ENCODE assay signal across 1 cellular context in genomic region chr7:149838224-149838991, GRCh38.
A peak's percentile ranks its signal among the peaks of the same experiment; 100 is the strongest.
TF ChIP-seq lines count a peak whose summit lies in the region.

Gene ZNF862 (plus strand): TSS chr7:149838375. CDS start chr7:149838612, 237 bp downstream.

TF ChIP-seq in HepG2, 621 proteins besides CTCF, POLR2A, EP300 and RAD21 (continued from another document and continues in another):
- no peak for TF ChIP-seq ZNF180 (CRISPR knock-in tag; IDR thresholded peaks at IDR 0.05; ENCODE audit: borderline replicate concordance, low read depth)
- TF ChIP-seq ZNF446 (CRISPR knock-in tag; IDR thresholded peaks at IDR 0.05): no peak
- no peak for TF ChIP-seq CENPT (CRISPR knock-in tag; IDR thresholded peaks at IDR 0.05; ENCODE audit: low read depth)
- no peak for TF ChIP-seq GPN1 (CRISPR knock-in tag; IDR thresholded peaks at IDR 0.05; ENCODE audit: borderline replicate concordance)
- no peak for TF ChIP-seq SATB2 (CRISPR knock-in tag; IDR thresholded peaks at IDR 0.05)
- TF ChIP-seq ZNF207 (IDR thresholded peaks at IDR 0.05; ENCODE audit: borderline replicate concordance): no peak
- TF ChIP-seq NBN (conservative IDR thresholded peaks at IDR 0.05): no peak
- TF ChIP-seq, protein P1, sequence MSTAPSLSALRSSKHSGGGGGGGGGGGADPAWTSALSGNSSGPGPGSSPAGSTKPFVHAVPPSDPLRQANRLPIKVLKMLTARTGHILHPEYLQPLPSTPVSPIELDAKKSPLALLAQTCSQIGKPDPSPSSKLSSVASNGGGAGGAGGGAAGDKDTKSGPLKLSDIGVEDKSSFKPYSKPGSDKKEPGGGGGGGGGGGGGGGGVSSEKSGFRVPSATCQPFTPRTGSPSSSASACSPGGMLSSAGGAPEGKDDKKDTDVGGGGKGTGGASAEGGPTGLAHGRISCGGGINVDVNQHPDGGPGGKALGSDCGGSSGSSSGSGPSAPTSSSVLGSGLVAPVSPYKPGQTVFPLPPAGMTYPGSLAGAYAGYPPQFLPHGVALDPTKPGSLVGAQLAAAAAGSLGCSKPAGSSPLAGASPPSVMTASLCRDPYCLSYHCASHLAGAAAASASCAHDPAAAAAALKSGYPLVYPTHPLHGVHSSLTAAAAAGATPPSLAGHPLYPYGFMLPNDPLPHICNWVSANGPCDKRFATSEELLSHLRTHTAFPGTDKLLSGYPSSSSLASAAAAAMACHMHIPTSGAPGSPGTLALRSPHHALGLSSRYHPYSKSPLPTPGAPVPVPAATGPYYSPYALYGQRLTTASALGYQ (CRISPR knock-in tag; IDR thresholded peaks at IDR 0.05): peak; percentile 45; the same call in 1 of the 2 replicates
- peak; percentile 92 for TF ChIP-seq ZNF124 (CRISPR knock-in tag; IDR thresholded peaks at IDR 0.05)
- peak; percentile 22 for TF ChIP-seq ZNF883 (CRISPR knock-in tag; IDR thresholded peaks at IDR 0.05; ENCODE audit: not compliant biosample characterization)
- peak; percentile 73; the same call in 1 of the 2 replicates for TF ChIP-seq MTA1 (CRISPR knock-in tag; IDR thresholded peaks at IDR 0.05; ENCODE audit: borderline replicate concordance)
- no peak for TF ChIP-seq ZNF33A (CRISPR knock-in tag; IDR thresholded peaks at IDR 0.05; ENCODE audit: borderline replicate concordance)
- peak; percentile 45; the same call in 1 of the 2 replicates for TF ChIP-seq RNF2 (conservative IDR thresholded peaks at IDR 0.05; ENCODE audit: low read depth)
- no peak for TF ChIP-seq ZNF234 (CRISPR knock-in tag; conservative IDR thresholded peaks at IDR 0.05)
- no peak for TF ChIP-seq CC2D1A (CRISPR knock-in tag; IDR thresholded peaks at IDR 0.05)
- TF ChIP-seq RAD51 (IDR thresholded peaks at IDR 0.05; ENCODE audit: borderline replicate concordance): no peak
- TF ChIP-seq, protein P2, sequence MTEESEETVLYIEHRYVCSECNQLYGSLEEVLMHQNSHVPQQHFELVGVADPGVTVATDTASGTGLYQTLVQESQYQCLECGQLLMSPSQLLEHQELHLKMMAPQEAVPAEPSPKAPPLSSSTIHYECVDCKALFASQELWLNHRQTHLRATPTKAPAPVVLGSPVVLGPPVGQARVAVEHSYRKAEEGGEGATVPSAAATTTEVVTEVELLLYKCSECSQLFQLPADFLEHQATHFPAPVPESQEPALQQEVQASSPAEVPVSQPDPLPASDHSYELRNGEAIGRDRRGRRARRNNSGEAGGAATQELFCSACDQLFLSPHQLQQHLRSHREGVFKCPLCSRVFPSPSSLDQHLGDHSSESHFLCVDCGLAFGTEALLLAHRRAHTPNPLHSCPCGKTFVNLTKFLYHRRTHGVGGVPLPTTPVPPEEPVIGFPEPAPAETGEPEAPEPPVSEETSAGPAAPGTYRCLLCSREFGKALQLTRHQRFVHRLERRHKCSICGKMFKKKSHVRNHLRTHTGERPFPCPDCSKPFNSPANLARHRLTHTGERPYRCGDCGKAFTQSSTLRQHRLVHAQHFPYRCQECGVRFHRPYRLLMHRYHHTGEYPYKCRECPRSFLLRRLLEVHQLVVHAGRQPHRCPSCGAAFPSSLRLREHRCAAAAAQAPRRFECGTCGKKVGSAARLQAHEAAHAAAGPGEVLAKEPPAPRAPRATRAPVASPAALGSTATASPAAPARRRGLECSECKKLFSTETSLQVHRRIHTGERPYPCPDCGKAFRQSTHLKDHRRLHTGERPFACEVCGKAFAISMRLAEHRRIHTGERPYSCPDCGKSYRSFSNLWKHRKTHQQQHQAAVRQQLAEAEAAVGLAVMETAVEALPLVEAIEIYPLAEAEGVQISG (CRISPR knock-in tag; IDR thresholded peaks at IDR 0.05): peak; percentile 94
- TF ChIP-seq BCL6 (CRISPR knock-in tag; IDR thresholded peaks at IDR 0.05): peak; percentile 42; the same call in 1 of the 2 replicates
- TF ChIP-seq ZNF292 (CRISPR knock-in tag; IDR thresholded peaks at IDR 0.05; ENCODE audit: borderline replicate concordance, low read depth): no peak; the same call in 1 of the 2 replicates
- peak; percentile 91 for TF ChIP-seq CREM (IDR thresholded peaks at IDR 0.05)
- TF ChIP-seq CREM (CRISPR knock-in tag; IDR thresholded peaks at IDR 0.05): no peak
- TF ChIP-seq ATF5 (CRISPR knock-in tag; IDR thresholded peaks at IDR 0.05; ENCODE audit: low read depth): no peak
- TF ChIP-seq ZNF547 (CRISPR knock-in tag; IDR thresholded peaks at IDR 0.05): peak; percentile 39
- TF ChIP-seq ELF3 (CRISPR knock-in tag; IDR thresholded peaks at IDR 0.05): peak; percentile 7; the same call in 1 of the 2 replicates
- TF ChIP-seq ZNF326 (CRISPR knock-in tag; IDR thresholded peaks at IDR 0.05; ENCODE audit: borderline replicate concordance): no peak
- TF ChIP-seq GLMP (CRISPR knock-in tag; IDR thresholded peaks at IDR 0.05; ENCODE audit: borderline replicate concordance): no peak
- peak; percentile 73; the same call in 1 of the 2 replicates for TF ChIP-seq TAF1 (CRISPR knock-in tag; IDR thresholded peaks at IDR 0.05)
- TF ChIP-seq, protein P3, sequence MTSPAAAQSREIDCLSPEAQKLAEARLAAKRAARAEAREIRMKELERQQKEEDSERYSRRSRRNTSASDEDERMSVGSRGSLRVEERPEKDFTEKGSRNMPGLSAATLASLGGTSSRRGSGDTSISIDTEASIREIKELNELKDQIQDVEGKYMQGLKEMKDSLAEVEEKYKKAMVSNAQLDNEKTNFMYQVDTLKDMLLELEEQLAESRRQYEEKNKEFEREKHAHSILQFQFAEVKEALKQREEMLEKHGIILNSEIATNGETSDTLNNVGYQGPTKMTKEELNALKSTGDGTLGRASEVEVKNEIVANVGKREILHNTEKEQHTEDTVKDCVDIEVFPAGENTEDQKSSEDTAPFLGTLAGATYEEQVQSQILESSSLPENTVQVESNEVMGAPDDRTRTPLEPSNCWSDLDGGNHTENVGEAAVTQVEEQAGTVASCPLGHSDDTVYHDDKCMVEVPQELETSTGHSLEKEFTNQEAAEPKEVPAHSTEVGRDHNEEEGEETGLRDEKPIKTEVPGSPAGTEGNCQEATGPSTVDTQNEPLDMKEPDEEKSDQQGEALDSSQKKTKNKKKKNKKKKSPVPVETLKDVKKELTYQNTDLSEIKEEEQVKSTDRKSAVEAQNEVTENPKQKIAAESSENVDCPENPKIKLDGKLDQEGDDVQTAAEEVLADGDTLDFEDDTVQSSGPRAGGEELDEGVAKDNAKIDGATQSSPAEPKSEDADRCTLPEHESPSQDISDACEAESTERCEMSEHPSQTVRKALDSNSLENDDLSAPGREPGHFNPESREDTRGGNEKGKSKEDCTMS (CRISPR knock-in tag; conservative IDR thresholded peaks at IDR 0.05): no peak
- TF ChIP-seq ZNF251 (CRISPR knock-in tag; IDR thresholded peaks at IDR 0.05): no peak
- peak; percentile 74; the same call in 1 of the 2 replicates for TF ChIP-seq ZNF138 (CRISPR knock-in tag; IDR thresholded peaks at IDR 0.05; ENCODE audit: low read depth)
- peak; percentile 60 for TF ChIP-seq SP5 (CRISPR knock-in tag; IDR thresholded peaks at IDR 0.05; ENCODE audit: borderline replicate concordance, low read depth)
- no peak for TF ChIP-seq ZNF367 (CRISPR knock-in tag; IDR thresholded peaks at IDR 0.05; ENCODE audit: borderline replicate concordance)
- TF ChIP-seq ZKSCAN1 (IDR thresholded peaks at IDR 0.05; ENCODE audit: low read length): no peak
- TF ChIP-seq DPF2 (CRISPR knock-in tag; IDR thresholded peaks at IDR 0.05; ENCODE audit: borderline replicate concordance, low read depth): no peak
- peak; percentile 56; the same call in 1 of the 2 replicates for TF ChIP-seq ISL2 (CRISPR knock-in tag; IDR thresholded peaks at IDR 0.05)
- TF ChIP-seq ZNF543 (CRISPR knock-in tag; IDR thresholded peaks at IDR 0.05): 0 out of 2 replicates have a peak, but pooled peaks have one; percentile 40
- TF ChIP-seq SOX5 (CRISPR knock-in tag; IDR thresholded peaks at IDR 0.05; ENCODE audit: borderline replicate concordance): no peak
- TF ChIP-seq CBFB (CRISPR knock-in tag; IDR thresholded peaks at IDR 0.05): peak; percentile 43; the same call in 1 of the 2 replicates
- TF ChIP-seq SYNCRIP (IDR thresholded peaks at IDR 0.05; ENCODE audit: insufficient read depth, low read depth, low read length): no peak
- TF ChIP-seq FIP1L1 (IDR thresholded peaks at IDR 0.05; ENCODE audit: borderline replicate concordance, insufficient read depth, low read depth, low read length): no peak
- TF ChIP-seq RFX1 (IDR thresholded peaks at IDR 0.05): peak; percentile 94
- TF ChIP-seq ZNF430 (CRISPR knock-in tag; IDR thresholded peaks at IDR 0.05): peak; percentile 90
- TF ChIP-seq GTF3A (CRISPR knock-in tag; conservative IDR thresholded peaks at IDR 0.05): no peak
- no peak for TF ChIP-seq BRD4 (CRISPR knock-in tag; IDR thresholded peaks at IDR 0.05)
- TF ChIP-seq RARG (CRISPR knock-in tag; IDR thresholded peaks at IDR 0.05; ENCODE audit: low read depth): peak; percentile 78; the same call in 1 of the 2 replicates
- TF ChIP-seq HES4 (CRISPR knock-in tag; IDR thresholded peaks at IDR 0.05; ENCODE audit: borderline replicate concordance): 0 out of 2 replicates have a peak, but pooled peaks have one; percentile 49
- TF ChIP-seq TRIM24 (CRISPR knock-in tag; IDR thresholded peaks at IDR 0.05): no peak
- TF ChIP-seq NFKB2 (CRISPR knock-in tag; IDR thresholded peaks at IDR 0.05; ENCODE audit: borderline replicate concordance): no peak; the same call in 1 of the 2 replicates
- TF ChIP-seq SMAD3 (CRISPR knock-in tag; IDR thresholded peaks at IDR 0.05): peak; percentile 51; the same call in 1 of the 2 replicates
- TF ChIP-seq KAT2B (IDR thresholded peaks at IDR 0.05; ENCODE audit: borderline replicate concordance, low read depth, low read length): no peak
- no peak for TF ChIP-seq MED8 (CRISPR knock-in tag; IDR thresholded peaks at IDR 0.05; ENCODE audit: insufficient replicate concordance)
- TF ChIP-seq PHB2 (IDR thresholded peaks at IDR 0.05; ENCODE audit: partially characterized antibody): no peak
- TF ChIP-seq ZNF558 (CRISPR knock-in tag; IDR thresholded peaks at IDR 0.05; ENCODE audit: borderline replicate concordance): no peak
- no peak for TF ChIP-seq ZNF598 (CRISPR knock-in tag; IDR thresholded peaks at IDR 0.05; ENCODE audit: borderline replicate concordance)
- peak; percentile 57; the same call in 1 of the 2 replicates for TF ChIP-seq TFDP1 (CRISPR knock-in tag; IDR thresholded peaks at IDR 0.05; ENCODE audit: borderline replicate concordance)
- no peak for TF ChIP-seq HDAC6 (IDR thresholded peaks at IDR 0.05; ENCODE audit: low read depth, low read length)
- TF ChIP-seq MYPOP (CRISPR knock-in tag; IDR thresholded peaks at IDR 0.05): peak; percentile 97
- TF ChIP-seq WIZ (CRISPR knock-in tag; IDR thresholded peaks at IDR 0.05): no peak; the same call in 1 of the 2 replicates
- peak; percentile 63; the same call in 1 of the 2 replicates for TF ChIP-seq ZNF274 (CRISPR knock-in tag; IDR thresholded peaks at IDR 0.05)
- TF ChIP-seq AGO1 (IDR thresholded peaks at IDR 0.05; ENCODE audit: low read depth, low read length, poor library complexity, severe bottlenecking): no peak
- TF ChIP-seq NR3C1 (CRISPR knock-in tag; IDR thresholded peaks at IDR 0.05): no peak
- no peak; the same call in 1 of the 2 replicates for TF ChIP-seq ZNF33B (CRISPR knock-in tag; IDR thresholded peaks at IDR 0.05)
- TF ChIP-seq ZNF510 (CRISPR knock-in tag; IDR thresholded peaks at IDR 0.05; ENCODE audit: low read depth): 0 out of 2 replicates have a peak, but pooled peaks have one; percentile 81
- no peak for TF ChIP-seq ZBTB14 (CRISPR knock-in tag; IDR thresholded peaks at IDR 0.05)
- TF ChIP-seq, protein P4, sequence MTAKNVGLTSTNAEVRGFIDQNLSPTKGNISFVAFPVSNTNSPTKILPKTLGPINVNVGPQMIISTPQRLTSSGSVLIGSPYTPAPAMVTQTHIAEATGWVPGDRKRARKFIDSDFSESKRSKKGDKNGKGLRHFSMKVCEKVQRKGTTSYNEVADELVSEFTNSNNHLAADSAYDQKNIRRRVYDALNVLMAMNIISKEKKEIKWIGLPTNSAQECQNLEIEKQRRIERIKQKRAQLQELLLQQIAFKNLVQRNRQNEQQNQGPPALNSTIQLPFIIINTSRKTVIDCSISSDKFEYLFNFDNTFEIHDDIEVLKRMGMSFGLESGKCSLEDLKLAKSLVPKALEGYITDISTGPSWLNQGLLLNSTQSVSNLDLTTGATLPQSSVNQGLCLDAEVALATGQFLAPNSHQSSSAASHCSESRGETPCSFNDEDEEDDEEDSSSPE (CRISPR knock-in tag; IDR thresholded peaks at IDR 0.05): peak; percentile 79
